In genomic region chr2:226211439-226211838, GRCh38 we compare ENCODE assay signal across 13 cellular contexts.
A peak's percentile ranks its signal among the peaks of the same experiment; 100 is the strongest.
DNase-seq lines count a peak whose midpoint lies in the region; ATAC-seq, FAIRE-seq and TF ChIP-seq lines count a peak whose summit lies in the region.
"Had no signal": no experiment of that assay in that cellular context is flagged by ENCODE, and none has a peak within 500 bp of the region (broad histone marks: within the 10 kb centered on the region; RNA-seq: fewer than 3 reads in every experiment).

No MANE protein-coding gene starts in this region.

- WGBS in heart right ventricle, 2 donors: 33 to 41% methylated on average over 1 of the region's 1 CpG
- WGBS in thyroid gland, 2 donors: 47 to 61% methylated on average over 1 of the region's 1 CpG

- H3K4me3 ChIP-seq in heart right ventricle (no peak overlapping the region), adipocyte (ENCODE audit: low read length) (peak overlapping the region; percentile 42), thyroid gland (replicated peaks in 1 of 3) (no peak overlapping the region)
- H3K4me3 ChIP-seq: breast epithelium, tibial nerve had no signal

- ATAC-seq in heart right ventricle (peak in 6 of 8 donors; percentile 35 to 69 (median 40)), left cardiac atrium (no peak), GM18520 (IDR thresholded peaks at IDR 0.05; ENCODE audit: unreplicated experiment) (no peak)

- TF ChIP-seq POLR2A in thyroid gland (IDR thresholded peaks at IDR 0.05): no peak

- no peaks in the 10 kb centered on the region for H3K36me3 ChIP-seq in heart right ventricle
- no peaks in the 10 kb centered on the region for H3K36me3 ChIP-seq in adipocyte (ENCODE audit: control insufficient read depth, insufficient read depth, low read length, severe bottlenecking)
- no peaks in the 10 kb centered on the region for H3K36me3 ChIP-seq in thyroid gland
- H3K36me3 ChIP-seq: breast epithelium, tibial nerve had no signal

- intact Hi-C loops in heart right ventricle (cut with DNase I): loop anchor here in 6 of 10 donors (5.0 to 10.0 kb wide), 4 partner anchors 513 to 773 kb away; partner anchors contain the start of gene IRS1 (in 3 of the 6)
- intact Hi-C loops in left cardiac atrium (cut with DNase I): no loop called here
- intact Hi-C loops in thyroid gland (cut with DNase I): no loop called here

- H3K9ac ChIP-seq in adipocyte (ENCODE audit: low read length): no peak overlapping the region

- FAIRE-seq in D721Med (lab: Jason Lieb, UNC): no peak

- H3K27me3 ChIP-seq in heart right ventricle (no peaks in the 10 kb centered on the region), adipocyte (replicated peaks; ENCODE audit: control insufficient read depth, insufficient read depth, low read length) (no peaks in the 10 kb centered on the region), thyroid gland (no peaks in the 10 kb centered on the region)
- H3K27me3 ChIP-seq: breast epithelium, tibial nerve had no signal

- no peak for TF ChIP-seq CTCF in heart right ventricle (IDR thresholded peaks at IDR 0.05)
- no peak for TF ChIP-seq CTCF in thyroid gland (IDR thresholded peaks at IDR 0.05)
- no peak for TF ChIP-seq CTCF in D721Med (IDR thresholded peaks at IDR 0.05; ENCODE audit: insufficient read depth, missing control alignments)

- H3K27ac ChIP-seq in heart right ventricle (no peak overlapping the region), thyroid gland (peak overlapping the region in 2 of 3 donors; percentile 2 to 41)
- H3K27ac ChIP-seq: tibial nerve had no signal

- DNase-seq in heart right ventricle (peak in 1 of 2 donors; percentile 17), left cardiac atrium (no peak), adipocyte (ENCODE audit: low read depth) (peak; percentile 94), fibroblast of the conjunctiva (ENCODE audit: low read depth) (peak; percentile 86), thyroid gland (peak; percentile 19), D721Med (ENCODE audit: insufficient read length, low spot score) (no peak), NCI-H524 (lab: John Stamatoyannopoulos, UW) (no peak)
- DNase-seq: 8988T, NCI-H2171, small intestine had no signal

- H3K4me1 ChIP-seq in heart right ventricle (peaks cover 0 to 24% (median 10%) of the 10 kb centered on the region in 9 donors), adipocyte (ENCODE audit: control insufficient read depth, insufficient read depth, low read length) (peaks cover 52% of the 10 kb centered on the region), thyroid gland (peaks cover 11 to 24% of the 10 kb centered on the region in 2 donors)

- H3K9me3 ChIP-seq in heart right ventricle (no peaks in the 10 kb centered on the region), adipocyte (ENCODE audit: control insufficient read depth, low read length) (no peaks in the 10 kb centered on the region), thyroid gland (no peaks in the 10 kb centered on the region)
- H3K9me3 ChIP-seq: breast epithelium, tibial nerve had no signal

Comparison
In these comparisons a context has a peak if more than half of its experiments do, and no peak if none do; other contexts are left out.
1. ATAC-seq: peak in heart right ventricle (6 of 8); none in left cardiac atrium (0 of 2) and GM18520 (single experiment).
2. intact Hi-C loops: an anchor here in heart right ventricle (5.0 to 10.0 kb wide); none called in left cardiac atrium and thyroid gland.
3. DNase-seq: peak in adipocyte (single experiment), fibroblast of the conjunctiva (single experiment) and thyroid gland (2 of 2); none in left cardiac atrium (single experiment), D721Med (single experiment) and NCI-H524 (0 of 2).
4. H3K27ac ChIP-seq: peak in thyroid gland (2 of 3); none in heart right ventricle (0 of 10).